Comparison of ENCODE assay signal across 8 cellular contexts in genomic region chr11:22920939-22921565, GRCh38.
A peak's percentile ranks its signal among the peaks of the same experiment; 100 is the strongest.
DNase-seq lines count a peak whose midpoint lies in the region; ATAC-seq lines count a peak whose summit lies in the region.

No MANE protein-coding gene starts in this region.

- H3K36me3 Mint-ChIP-seq in activated T-helper 17 cell treated with anti-CD3 and anti-CD28 coated beads, Interleukin-2, amount 50 U/mL, for 72 hours (ENCODE audit: low read depth), result no peaks in the 10 kb centered on the region

- no peaks in the 10 kb centered on the region for H3K9me3 Mint-ChIP-seq in activated T-helper 17 cell treated with anti-CD3 and anti-CD28 coated beads, Interleukin-2, amount 50 U/mL, for 72 hours

- ATAC-seq in GM18907 (IDR thresholded peaks at IDR 0.05; ENCODE audit: unreplicated experiment) (peak; percentile 98), HG03025 (IDR thresholded peaks at IDR 0.05; ENCODE audit: low FRiP score, unreplicated experiment) (peak; percentile 80)
- ATAC-seq in activated T-helper 17 cell treated with anti-CD3 and anti-CD28 coated beads, Interleukin-2, amount 50 U/mL, for 72 hours (replicated peaks), result peak; percentile 47

- H3K4me1 Mint-ChIP-seq in activated T-helper 17 cell treated with anti-CD3 and anti-CD28 coated beads, Interleukin-2, amount 50 U/mL, for 72 hours, result no peaks in the 10 kb centered on the region

- no peak overlapping the region for H3K27ac Mint-ChIP-seq in activated T-helper 17 cell treated with anti-CD3 and anti-CD28 coated beads, Interleukin-2, amount 50 U/mL, for 72 hours

- peak; percentile 86 for DNase-seq in DMS53 (lab: John Stamatoyannopoulos, UW)
- DNase-seq in NCI-H2081 (lab: John Stamatoyannopoulos, UW), result peak; percentile 54 to 66
- peak; percentile 0 to 39 for DNase-seq in hippocampal formation (lab: John Stamatoyannopoulos, UW)
- peak; percentile 61 for DNase-seq in superior temporal gyrus (ENCODE audit: extremely low spot score)
- no peak for DNase-seq in activated CD4-positive, alpha-beta T cell treated with anti-CD3 and anti-CD28 coated beads, Interleukin-2, amount 50 U/mL, for 1 hour

- no peak overlapping the region for H3K4me3 Mint-ChIP-seq in activated T-helper 17 cell treated with anti-CD3 and anti-CD28 coated beads, Interleukin-2, amount 50 U/mL, for 72 hours

- no peaks in the 10 kb centered on the region for H3K27me3 Mint-ChIP-seq in activated T-helper 17 cell treated with anti-CD3 and anti-CD28 coated beads, Interleukin-2, amount 50 U/mL, for 72 hours

Comparison
In these comparisons a context has a peak if more than half of its experiments do, and no peak if none do; other contexts are left out.
1. ATAC-seq: peak in every context shown above with its lines; median percentile 98 in GM18907; 80 in HG03025; 47 in activated T-helper 17 cell treated with anti-CD3 and anti-CD28 coated beads, Interleukin-2, amount 50 U/mL, for 72 hours.